In the genomic region with DNA sequence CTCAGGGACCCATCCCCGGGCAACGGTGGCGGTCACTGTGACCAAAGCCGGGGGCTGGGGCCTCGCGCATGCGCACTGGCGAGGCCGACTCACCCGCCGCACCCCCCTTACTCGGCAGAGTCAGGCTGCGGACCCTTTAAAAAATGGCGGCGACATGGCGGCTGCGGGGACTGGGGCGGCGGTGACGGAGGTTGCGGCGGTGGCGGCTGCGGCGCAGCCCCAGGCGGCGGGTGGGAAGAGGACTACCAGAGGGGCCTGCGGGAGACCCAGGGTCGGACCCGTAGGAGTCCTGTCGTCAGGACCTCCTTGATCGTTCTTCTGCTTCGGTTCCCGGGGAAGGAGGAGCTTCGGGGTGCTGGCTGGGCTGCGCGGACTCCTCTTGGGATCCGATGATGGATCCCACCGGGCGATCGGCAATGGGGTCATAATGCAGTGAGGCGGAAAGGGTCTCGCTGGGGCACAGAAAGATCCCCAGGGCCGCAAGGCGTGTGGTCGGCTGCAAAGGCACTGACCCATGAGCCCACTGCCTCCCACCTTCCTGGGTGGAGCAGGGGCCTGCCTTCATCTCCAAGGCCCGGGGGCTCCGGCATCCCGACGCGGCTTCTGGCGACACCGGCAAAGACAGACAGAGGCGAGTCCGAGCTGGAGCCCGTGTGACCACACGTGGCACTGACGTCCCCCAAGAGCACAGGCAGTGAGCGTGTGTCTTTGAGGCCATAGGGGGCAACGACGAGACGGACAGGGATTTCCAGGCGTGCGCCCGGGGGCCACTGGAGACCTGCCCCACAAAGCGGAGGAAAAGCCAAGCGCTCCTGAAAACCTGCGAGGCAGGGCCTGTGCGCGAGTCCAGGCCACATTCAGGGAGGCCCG, we compare ENCODE assay signal across 8 cellular contexts.
DNase-seq lines count a peak whose midpoint lies in the region; ATAC-seq and TF ChIP-seq lines count a peak whose summit lies in the region.
"Not testable (repeated sequence)": the region's sequence is repeated elsewhere in the genome, so short reads cannot be mapped to it uniquely, and the experiment has no call there.

No MANE protein-coding gene starts in this region.

- not testable (repeated sequence) for H3K27me3 Mint-ChIP-seq in CD8-positive, alpha-beta T cell (ENCODE audit: low read depth); activated CD4-positive, alpha-beta T cell treated with anti-CD3 and anti-CD28 coated beads, Interleukin-2, amount 10 ng/mL, durations not matched to agents 7 days and 5 days; activated naive CD8-positive, alpha-beta T cell treated with anti-CD3 and anti-CD28 coated beads, Interleukin-2, amount 10 ng/mL, durations not matched to agents 7 days and 5 days; osteocyte (ENCODE audit: unreplicated experiment)

- CTCF ChIA-PET in CD8-positive, alpha-beta T cell (lab: Charles Lee); activated CD4-positive, alpha-beta T cell treated with anti-CD3 and anti-CD28 coated beads, Interleukin-2, amount 10 ng/mL, durations not matched to agents 7 days and 5 days (lab: Charles Lee): not testable (repeated sequence)

- H3K27ac Mint-ChIP-seq in CD8-positive, alpha-beta T cell; activated CD4-positive, alpha-beta T cell treated with anti-CD3 and anti-CD28 coated beads, Interleukin-2, amount 10 ng/mL, durations not matched to agents 7 days and 5 days; osteocyte (ENCODE audit: unreplicated experiment): not testable (repeated sequence)
- H3K27ac Mint-ChIP-seq in activated naive CD8-positive, alpha-beta T cell treated with anti-CD3 and anti-CD28 coated beads, Interleukin-2, amount 10 ng/mL, durations not matched to agents 7 days and 5 days, result peak overlapping the region; percentile 58

- not testable (repeated sequence) for H3K36me3 ChIP-seq in CD8-positive, alpha-beta T cell (ENCODE audit: insufficient read depth, low read length); suprapubic skin

- POLR2A ChIA-PET in CD8-positive, alpha-beta T cell (lab: Charles Lee); activated CD4-positive, alpha-beta T cell treated with anti-CD3 and anti-CD28 coated beads, Interleukin-2, amount 10 ng/mL, durations not matched to agents 7 days and 5 days (lab: Charles Lee); activated naive CD8-positive, alpha-beta T cell treated with anti-CD3 and anti-CD28 coated beads, Interleukin-2, amount 10 ng/mL, durations not matched to agents 7 days and 5 days (lab: Charles Lee): not testable (repeated sequence)

- TF ChIP-seq POLR2A in suprapubic skin (IDR thresholded peaks at IDR 0.05), result not testable (repeated sequence)

- not testable (repeated sequence) for H3K4me1 ChIP-seq in CD8-positive, alpha-beta T cell (ENCODE audit: insufficient read depth, low read length); suprapubic skin

- H3K4me1 Mint-ChIP-seq in CD8-positive, alpha-beta T cell (ENCODE audit: low read depth); activated CD4-positive, alpha-beta T cell treated with anti-CD3 and anti-CD28 coated beads, Interleukin-2, amount 10 ng/mL, durations not matched to agents 7 days and 5 days; activated naive CD8-positive, alpha-beta T cell treated with anti-CD3 and anti-CD28 coated beads, Interleukin-2, amount 10 ng/mL, durations not matched to agents 7 days and 5 days; osteocyte (ENCODE audit: unreplicated experiment): not testable (repeated sequence)

- not testable (repeated sequence) for H3K27me3 ChIP-seq in CD8-positive, alpha-beta T cell (ENCODE audit: insufficient read depth, low read length); suprapubic skin

- TF ChIP-seq EP300 in suprapubic skin (IDR thresholded peaks at IDR 0.05), result not testable (repeated sequence)

- H3K9me3 ChIP-seq in CD8-positive, alpha-beta T cell (ENCODE audit: low read length); suprapubic skin: not testable (repeated sequence)

- 96% methylated on average over 36 of the region's 71 CpGs for WGBS in suprapubic skin

- H3K9me3 Mint-ChIP-seq in CD8-positive, alpha-beta T cell, result peaks cover 18% of the 10 kb centered on the region
- H3K9me3 Mint-ChIP-seq in activated CD4-positive, alpha-beta T cell treated with anti-CD3 and anti-CD28 coated beads, Interleukin-2, amount 10 ng/mL, durations not matched to agents 7 days and 5 days; activated naive CD8-positive, alpha-beta T cell treated with anti-CD3 and anti-CD28 coated beads, Interleukin-2, amount 10 ng/mL, durations not matched to agents 7 days and 5 days: not testable (repeated sequence)
- peaks cover 18% of the 10 kb centered on the region for H3K9me3 Mint-ChIP-seq in osteocyte (ENCODE audit: unreplicated experiment)

- not testable (repeated sequence) for H3K4me3 ChIP-seq in CD8-positive, alpha-beta T cell (ENCODE audit: low read depth, low read length)
- H3K4me3 ChIP-seq in coronary artery (peak overlapping the region; percentile 36), suprapubic skin (peak overlapping the region; percentile 18)

- not testable (repeated sequence) for ATAC-seq in CD8-positive, alpha-beta T cell; activated naive CD8-positive, alpha-beta T cell treated with anti-CD3 and anti-CD28 coated beads, Interleukin-2, amount 10 ng/mL, durations not matched to agents 7 days and 5 days (ENCODE audit: low read depth); left ventricle myocardium superior

- DNase-seq in CD8-positive, alpha-beta T cell, result peak in 2 of 7 experiments; percentile 20 to 26
- peak; percentile 21 to 30 for DNase-seq in Kasumi-1 (lab: John Stamatoyannopoulos, UW)
- not testable (repeated sequence) for DNase-seq in activated CD4-positive, alpha-beta T cell treated with anti-CD3 and anti-CD28 coated beads, Interleukin-2, amount 10 ng/mL, durations not matched to agents 7 days and 5 days; coronary artery (ENCODE audit: low spot score); suprapubic skin (ENCODE audit: low spot score in 2 of 2)
- DNase-seq in activated naive CD8-positive, alpha-beta T cell treated with anti-CD3 and anti-CD28 coated beads, Interleukin-2, amount 10 ng/mL, durations not matched to agents 7 days and 5 days, result peak; percentile 49
- DNase-seq in left ventricle myocardium superior, result peak; percentile 49
- DNase-seq in osteocyte (ENCODE audit: extremely low spot score, unreplicated experiment), result peak; percentile 81

- intact Hi-C loops in CD8-positive, alpha-beta T cell (cut with DNase I, micrococcal nuclease); left ventricle myocardium superior (cut with micrococcal nuclease): not testable (repeated sequence)

- not testable (repeated sequence) for H3K36me3 Mint-ChIP-seq in CD8-positive, alpha-beta T cell; activated CD4-positive, alpha-beta T cell treated with anti-CD3 and anti-CD28 coated beads, Interleukin-2, amount 10 ng/mL, durations not matched to agents 7 days and 5 days (ENCODE audit: low read depth); activated naive CD8-positive, alpha-beta T cell treated with anti-CD3 and anti-CD28 coated beads, Interleukin-2, amount 10 ng/mL, durations not matched to agents 7 days and 5 days; osteocyte (ENCODE audit: unreplicated experiment)

- peak overlapping the region; percentile 77 for H3K4me3 Mint-ChIP-seq in CD8-positive, alpha-beta T cell
- H3K4me3 Mint-ChIP-seq in activated CD4-positive, alpha-beta T cell treated with anti-CD3 and anti-CD28 coated beads, Interleukin-2, amount 10 ng/mL, durations not matched to agents 7 days and 5 days, result peak overlapping the region; percentile 74
- H3K4me3 Mint-ChIP-seq in activated naive CD8-positive, alpha-beta T cell treated with anti-CD3 and anti-CD28 coated beads, Interleukin-2, amount 10 ng/mL, durations not matched to agents 7 days and 5 days, result peak overlapping the region; percentile 76
- not testable (repeated sequence) for H3K4me3 Mint-ChIP-seq in osteocyte (ENCODE audit: unreplicated experiment)

- not testable (repeated sequence) for TF ChIP-seq CTCF in CD8-positive, alpha-beta T cell (IDR thresholded peaks at IDR 0.05); coronary artery (IDR thresholded peaks at IDR 0.05); osteocyte (IDR thresholded peaks at IDR 0.05); suprapubic skin (IDR thresholded peaks at IDR 0.05)

- not testable (repeated sequence) for H3K27ac ChIP-seq in CD8-positive, alpha-beta T cell (ENCODE audit: low read depth, low read length); coronary artery; suprapubic skin
